Comparison of ENCODE assay signal across 1 cellular context in the genomic region with DNA sequence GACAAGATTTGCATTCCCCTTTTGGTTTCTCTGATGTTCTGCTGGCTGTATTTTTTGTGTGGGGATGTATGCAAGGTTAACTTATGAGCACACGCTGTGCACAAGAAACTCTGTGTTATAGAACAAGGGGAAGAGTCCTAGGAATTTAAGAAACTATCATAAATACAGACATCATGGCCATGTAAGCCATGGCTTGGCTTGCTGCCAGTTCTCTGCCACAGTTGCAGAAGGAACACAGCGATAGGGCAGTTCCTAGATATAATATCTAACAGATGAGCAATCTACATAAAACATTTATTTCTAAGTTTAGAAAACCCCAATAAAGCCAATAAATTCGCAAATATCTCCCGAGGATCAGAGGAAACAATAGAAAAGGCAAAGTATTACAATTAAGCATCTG.
TF ChIP-seq lines count a peak whose summit lies in the region.

No MANE protein-coding gene starts in this region.

TF ChIP-seq in SK-N-SH treated with all-trans-retinoic acid at 6 μM for 48 hours, 23 proteins besides CTCF, POLR2A, EP300 and RAD21 (continued from another document):
- TF ChIP-seq, protein P1, sequence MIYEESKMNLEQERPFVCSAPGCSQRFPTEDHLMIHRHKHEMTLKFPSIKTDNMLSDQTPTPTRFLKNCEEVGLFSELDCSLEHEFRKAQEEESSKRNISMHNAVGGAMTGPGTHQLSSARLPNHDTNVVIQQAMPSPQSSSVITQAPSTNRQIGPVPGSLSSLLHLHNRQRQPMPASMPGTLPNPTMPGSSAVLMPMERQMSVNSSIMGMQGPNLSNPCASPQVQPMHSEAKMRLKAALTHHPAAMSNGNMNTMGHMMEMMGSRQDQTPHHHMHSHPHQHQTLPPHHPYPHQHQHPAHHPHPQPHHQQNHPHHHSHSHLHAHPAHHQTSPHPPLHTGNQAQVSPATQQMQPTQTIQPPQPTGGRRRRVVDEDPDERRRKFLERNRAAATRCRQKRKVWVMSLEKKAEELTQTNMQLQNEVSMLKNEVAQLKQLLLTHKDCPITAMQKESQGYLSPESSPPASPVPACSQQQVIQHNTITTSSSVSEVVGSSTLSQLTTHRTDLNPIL (CRISPR knock-in tag; IDR thresholded peaks at IDR 0.05; ENCODE audit: low read depth) = no peak
- TF ChIP-seq CSDC2 (CRISPR knock-in tag; IDR thresholded peaks at IDR 0.05) (no peak), ESRRG (CRISPR knock-in tag; IDR thresholded peaks at IDR 0.05) (no peak), SNAI2 (CRISPR knock-in tag; IDR thresholded peaks at IDR 0.05) (no peak)
- TF ChIP-seq, protein P2, sequence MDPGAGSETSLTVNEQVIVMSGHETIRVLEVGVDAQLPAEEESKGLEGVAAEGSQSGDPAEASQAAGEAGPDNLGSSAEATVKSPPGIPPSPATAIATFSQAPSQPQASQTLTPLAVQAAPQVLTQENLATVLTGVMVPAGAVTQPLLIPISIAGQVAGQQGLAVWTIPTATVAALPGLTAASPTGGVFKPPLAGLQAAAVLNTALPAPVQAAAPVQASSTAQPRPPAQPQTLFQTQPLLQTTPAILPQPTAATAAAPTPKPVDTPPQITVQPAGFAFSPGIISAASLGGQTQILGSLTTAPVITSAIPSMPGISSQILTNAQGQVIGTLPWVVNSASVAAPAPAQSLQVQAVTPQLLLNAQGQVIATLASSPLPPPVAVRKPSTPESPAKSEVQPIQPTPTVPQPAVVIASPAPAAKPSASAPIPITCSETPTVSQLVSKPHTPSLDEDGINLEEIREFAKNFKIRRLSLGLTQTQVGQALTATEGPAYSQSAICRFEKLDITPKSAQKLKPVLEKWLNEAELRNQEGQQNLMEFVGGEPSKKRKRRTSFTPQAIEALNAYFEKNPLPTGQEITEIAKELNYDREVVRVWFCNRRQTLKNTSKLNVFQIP (CRISPR knock-in tag; IDR thresholded peaks at IDR 0.05; ENCODE audit: borderline replicate concordance, low read depth) = no peak
- TF ChIP-seq, protein P3, sequence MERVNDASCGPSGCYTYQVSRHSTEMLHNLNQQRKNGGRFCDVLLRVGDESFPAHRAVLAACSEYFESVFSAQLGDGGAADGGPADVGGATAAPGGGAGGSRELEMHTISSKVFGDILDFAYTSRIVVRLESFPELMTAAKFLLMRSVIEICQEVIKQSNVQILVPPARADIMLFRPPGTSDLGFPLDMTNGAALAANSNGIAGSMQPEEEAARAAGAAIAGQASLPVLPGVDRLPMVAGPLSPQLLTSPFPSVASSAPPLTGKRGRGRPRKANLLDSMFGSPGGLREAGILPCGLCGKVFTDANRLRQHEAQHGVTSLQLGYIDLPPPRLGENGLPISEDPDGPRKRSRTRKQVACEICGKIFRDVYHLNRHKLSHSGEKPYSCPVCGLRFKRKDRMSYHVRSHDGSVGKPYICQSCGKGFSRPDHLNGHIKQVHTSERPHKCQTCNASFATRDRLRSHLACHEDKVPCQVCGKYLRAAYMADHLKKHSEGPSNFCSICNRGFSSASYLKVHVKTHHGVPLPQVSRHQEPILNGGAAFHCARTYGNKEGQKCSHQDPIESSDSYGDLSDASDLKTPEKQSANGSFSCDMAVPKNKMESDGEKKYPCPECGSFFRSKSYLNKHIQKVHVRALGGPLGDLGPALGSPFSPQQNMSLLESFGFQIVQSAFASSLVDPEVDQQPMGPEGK (CRISPR knock-in tag; IDR thresholded peaks at IDR 0.05; ENCODE audit: borderline replicate concordance) = no peak
